Comparison of ENCODE assay signal across 1 cellular context in genomic region chr6:117907600-117908245, GRCh38.
TF ChIP-seq lines count a peak whose summit lies in the region.

No MANE protein-coding gene starts in this region.

TF ChIP-seq in HEK293, 187 proteins besides CTCF, POLR2A, EP300 and RAD21 (continued from another document):
- TF ChIP-seq PRDM10 (tag by site-specific recombination; IDR thresholded peaks at IDR 0.05) (peak; percentile 58; the same call in 1 of the 2 replicates), SP2 (tag by site-specific recombination; IDR thresholded peaks at IDR 0.05) (peak; percentile 72), ZNF16 (tag by site-specific recombination; IDR thresholded peaks at IDR 0.05; ENCODE audit: low read depth) (no peak), ZNF121 (tag by site-specific recombination; IDR thresholded peaks at IDR 0.05) (0 out of 2 replicates have a peak, but pooled peaks have one; percentile 46)
